Comparison of ENCODE assay signal across 8 cellular contexts in the genomic region with DNA sequence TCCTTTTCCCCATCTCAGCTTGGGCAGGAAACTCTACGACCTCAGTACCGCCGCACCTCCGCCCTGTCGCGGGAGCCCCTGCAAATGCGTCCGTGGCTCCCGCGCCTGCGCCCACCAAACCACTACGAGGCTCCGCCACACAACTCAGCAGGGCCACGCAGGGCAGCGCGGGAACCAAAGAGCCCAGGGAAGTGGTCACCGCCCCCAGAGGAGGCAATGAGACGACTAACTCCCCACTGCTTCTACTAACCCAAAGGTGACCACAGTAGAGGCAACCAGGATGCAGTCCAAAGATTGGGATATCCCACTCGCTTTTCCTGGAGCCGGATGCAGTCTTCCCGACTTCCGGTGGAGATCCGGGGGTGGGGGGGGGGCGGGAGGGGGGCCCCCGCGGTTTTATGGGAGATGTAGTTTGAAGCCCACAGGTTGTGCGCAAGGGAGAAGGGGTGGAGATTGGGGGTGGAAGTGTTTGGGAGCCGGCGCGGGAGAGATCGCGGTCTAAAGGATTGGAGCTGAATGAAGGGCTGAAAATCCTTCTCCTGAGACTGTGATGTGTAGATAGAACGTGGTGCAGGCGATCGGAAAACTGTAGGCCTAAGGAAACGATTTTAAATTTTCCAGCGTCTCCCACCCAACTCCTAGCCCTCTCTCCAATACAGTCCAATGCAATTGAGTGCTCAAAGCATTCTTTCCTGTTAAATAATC. TPM values are rescaled to one million over a fixed set of nuclear protein-coding genes. Genes with fewer than 3 reads are reported as not detected.
DNase-seq lines count a peak whose midpoint lies in the region; ATAC-seq and TF ChIP-seq lines count a peak whose summit lies in the region.

A gene (minus strand): TSS at position 337 of the 705 bp plus-strand sequence. CDS start 2,541 bp downstream, outside the sequence.

- intact Hi-C loops in head of caudate nucleus (cut with DNase I): no loop called here

- H3K4me1 ChIP-seq in tibial nerve: peaks cover 0 to 12% (median 3%) of the 10 kb centered on the region in 4 donors

- peak within 1 kb of the TSS; percentile 85 for H3K4me3 Mint-ChIP-seq in activated naive CD8-positive, alpha-beta T cell treated with anti-CD3 and anti-CD28 coated beads, Interleukin-2, amount 10 ng/mL, durations not matched to agents 7 days and 5 days

- H3K9me3 ChIP-seq in tibial nerve: no peaks in the 10 kb centered on the region

- ATAC-seq in GM21717 (IDR thresholded peaks at IDR 0.05; ENCODE audit: unreplicated experiment): peak; percentile 94
- peak; percentile 92 for ATAC-seq in activated naive CD8-positive, alpha-beta T cell treated with anti-CD3 and anti-CD28 coated beads, Interleukin-2, amount 10 ng/mL, durations not matched to agents 7 days and 5 days (ENCODE audit: low read depth)
- ATAC-seq in omental fat pad (ENCODE audit: low FRiP score): peak; percentile 93

- H3K4me1 Mint-ChIP-seq in activated naive CD8-positive, alpha-beta T cell treated with anti-CD3 and anti-CD28 coated beads, Interleukin-2, amount 10 ng/mL, durations not matched to agents 7 days and 5 days: peaks cover 12% of the 10 kb centered on the region

- in situ Hi-C loops in KBM-7 (cut with MboI; ENCODE audit: low pct_unique_long_range_greater_than_20kb, low sequenced_read_pairs): no loop called here

- H3K27ac ChIP-seq in tibial nerve: peak within 1 kb of the TSS; percentile 82 to 94 (median 88)

- no peak for TF ChIP-seq CTCF in omental fat pad (IDR thresholded peaks at IDR 0.05)
- no peak for TF ChIP-seq CTCF in tibial nerve (IDR thresholded peaks at IDR 0.05)

- WGBS in tibial nerve, 2 donors: 1 to 5% methylated on average over 35 of the region's 37 CpGs

- peak; percentile 48 to 51 for TF ChIP-seq POLR2A in tibial nerve (IDR thresholded peaks at IDR 0.05)

- no peaks in the 10 kb centered on the region for H3K36me3 ChIP-seq in tibial nerve

- peak within 1 kb of the TSS; percentile 63 for H3K27ac Mint-ChIP-seq in activated naive CD8-positive, alpha-beta T cell treated with anti-CD3 and anti-CD28 coated beads, Interleukin-2, amount 10 ng/mL, durations not matched to agents 7 days and 5 days

- no peaks in the 10 kb centered on the region for H3K27me3 ChIP-seq in tibial nerve

- POLR2A ChIA-PET in activated naive CD8-positive, alpha-beta T cell treated with anti-CD3 and anti-CD28 coated beads, Interleukin-2, amount 10 ng/mL, durations not matched to agents 7 days and 5 days (lab: Charles Lee): no interaction called here

- no peaks in the 10 kb centered on the region for H3K27me3 Mint-ChIP-seq in activated naive CD8-positive, alpha-beta T cell treated with anti-CD3 and anti-CD28 coated beads, Interleukin-2, amount 10 ng/mL, durations not matched to agents 7 days and 5 days

- H3K4me3 ChIP-seq in tibial nerve: peak within 1 kb of the TSS; percentile 67 to 85 (median 74)

- TF ChIP-seq EP300 in tibial nerve (IDR thresholded peaks at IDR 0.05): peak in 1 of 2 donors; percentile 89

- peak; percentile 75 for DNase-seq in DMS79 treated with DMSO at 0.1 percent for 48 hours (lab: John Stamatoyannopoulos, UW)
- DNase-seq in KBM-7: peak; percentile 88
- peak; percentile 89 for DNase-seq in SHP77 treated with DMSO at 0.1 percent for 48 hours (lab: John Stamatoyannopoulos, UW)
- DNase-seq in activated naive CD8-positive, alpha-beta T cell treated with anti-CD3 and anti-CD28 coated beads, Interleukin-2, amount 10 ng/mL, durations not matched to agents 7 days and 5 days: peak; percentile 68
- DNase-seq in head of caudate nucleus: peak; percentile 58 to 93 (median 81)
- DNase-seq in omental fat pad (ENCODE audit: low spot score): peak; percentile 46
- peak; percentile 26 to 48 for DNase-seq in tibial nerve (ENCODE audit: low spot score in 2 of 2)

- H3K36me3 Mint-ChIP-seq in activated naive CD8-positive, alpha-beta T cell treated with anti-CD3 and anti-CD28 coated beads, Interleukin-2, amount 10 ng/mL, durations not matched to agents 7 days and 5 days: no peaks in the 10 kb centered on the region

- no peaks in the 10 kb centered on the region for H3K9me3 Mint-ChIP-seq in activated naive CD8-positive, alpha-beta T cell treated with anti-CD3 and anti-CD28 coated beads, Interleukin-2, amount 10 ng/mL, durations not matched to agents 7 days and 5 days

RNA-seq across cellular contexts. Expression of the gene that starts here (rescaled TPM):
- total RNA-seq in activated naive CD8-positive, alpha-beta T cell treated with anti-CD3 and anti-CD28 coated beads, Interleukin-2, amount 10 ng/mL, durations not matched to agents 7 days and 5 days: under 1 TPM; 0.78 to 0.94 TPM
- total RNA-seq in omental fat pad (10 to 100 TPM in 1 of 4 donors, 1 to 10 TPM in 3; 3.5 to 14.3 (median 5.8) TPM), tibial nerve (10 to 100 TPM; 12.0 to 27.1 (median 19.4) TPM)

Comparison
In these comparisons a context has a peak if more than half of its experiments do, and no peak if none do; other contexts are left out.
1. Peak in every context shown above with its lines: DNase-seq, ATAC-seq, H3K4me3 ChIP-seq and H3K27ac ChIP-seq.
2. Peak in DNase-seq and ATAC-seq in activated naive CD8-positive, alpha-beta T cell treated with anti-CD3 and anti-CD28 coated beads, Interleukin-2, amount 10 ng/mL, durations not matched to agents 7 days and 5 days; RNA of the gene not detected or under 1 TPM.
3. DNase-seq: peak in every context shown above with its lines; median percentile 89 in SHP77 treated with DMSO at 0.1 percent for 48 hours; 88 in KBM-7; 81 in head of caudate nucleus; 75 in DMS79 treated with DMSO at 0.1 percent for 48 hours; 68 in activated naive CD8-positive, alpha-beta T cell treated with anti-CD3 and anti-CD28 coated beads, Interleukin-2, amount 10 ng/mL, durations not matched to agents 7 days and 5 days; 46 in omental fat pad; 37 in tibial nerve.